ENCODE assay signal across 1 cellular context in genomic region chr17:55321507-55322064, GRCh38.
TF ChIP-seq lines count a peak whose summit lies in the region.

No MANE protein-coding gene starts in this region.

TF ChIP-seq in K562, 482 proteins besides CTCF, POLR2A, EP300 and RAD21 (continued from another document and continues in another):
- TF ChIP-seq, protein P1, sequence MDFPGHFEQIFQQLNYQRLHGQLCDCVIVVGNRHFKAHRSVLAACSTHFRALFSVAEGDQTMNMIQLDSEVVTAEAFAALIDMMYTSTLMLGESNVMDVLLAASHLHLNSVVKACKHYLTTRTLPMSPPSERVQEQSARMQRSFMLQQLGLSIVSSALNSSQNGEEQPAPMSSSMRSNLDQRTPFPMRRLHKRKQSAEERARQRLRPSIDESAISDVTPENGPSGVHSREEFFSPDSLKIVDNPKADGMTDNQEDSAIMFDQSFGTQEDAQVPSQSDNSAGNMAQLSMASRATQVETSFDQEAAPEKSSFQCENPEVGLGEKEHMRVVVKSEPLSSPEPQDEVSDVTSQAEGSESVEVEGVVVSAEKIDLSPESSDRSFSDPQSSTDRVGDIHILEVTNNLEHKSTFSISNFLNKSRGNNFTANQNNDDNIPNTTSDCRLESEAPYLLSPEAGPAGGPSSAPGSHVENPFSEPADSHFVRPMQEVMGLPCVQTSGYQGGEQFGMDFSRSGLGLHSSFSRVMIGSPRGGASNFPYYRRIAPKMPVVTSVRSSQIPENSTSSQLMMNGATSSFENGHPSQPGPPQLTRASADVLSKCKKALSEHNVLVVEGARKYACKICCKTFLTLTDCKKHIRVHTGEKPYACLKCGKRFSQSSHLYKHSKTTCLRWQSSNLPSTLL (IDR thresholded peaks at IDR 0.05) = no peak
- peak; percentile 9 for TF ChIP-seq MEIS2 (IDR thresholded peaks at IDR 0.05; ENCODE audit: partially characterized antibody)
- no peak for TF ChIP-seq XRCC5 (IDR thresholded peaks at IDR 0.05; ENCODE audit: low read depth, low read length)
- TF ChIP-seq NONO (IDR thresholded peaks at IDR 0.05; ENCODE audit: low read depth in 2 of 2, low read length in 1 of 2) = no peak
- TF ChIP-seq HMG20A (CRISPR knock-in tag; conservative IDR thresholded peaks at IDR 0.05) = no peak
- no peak for TF ChIP-seq SRSF9 (IDR thresholded peaks at IDR 0.05; ENCODE audit: borderline replicate concordance, low read depth, low read length)
- TF ChIP-seq, protein P2, sequence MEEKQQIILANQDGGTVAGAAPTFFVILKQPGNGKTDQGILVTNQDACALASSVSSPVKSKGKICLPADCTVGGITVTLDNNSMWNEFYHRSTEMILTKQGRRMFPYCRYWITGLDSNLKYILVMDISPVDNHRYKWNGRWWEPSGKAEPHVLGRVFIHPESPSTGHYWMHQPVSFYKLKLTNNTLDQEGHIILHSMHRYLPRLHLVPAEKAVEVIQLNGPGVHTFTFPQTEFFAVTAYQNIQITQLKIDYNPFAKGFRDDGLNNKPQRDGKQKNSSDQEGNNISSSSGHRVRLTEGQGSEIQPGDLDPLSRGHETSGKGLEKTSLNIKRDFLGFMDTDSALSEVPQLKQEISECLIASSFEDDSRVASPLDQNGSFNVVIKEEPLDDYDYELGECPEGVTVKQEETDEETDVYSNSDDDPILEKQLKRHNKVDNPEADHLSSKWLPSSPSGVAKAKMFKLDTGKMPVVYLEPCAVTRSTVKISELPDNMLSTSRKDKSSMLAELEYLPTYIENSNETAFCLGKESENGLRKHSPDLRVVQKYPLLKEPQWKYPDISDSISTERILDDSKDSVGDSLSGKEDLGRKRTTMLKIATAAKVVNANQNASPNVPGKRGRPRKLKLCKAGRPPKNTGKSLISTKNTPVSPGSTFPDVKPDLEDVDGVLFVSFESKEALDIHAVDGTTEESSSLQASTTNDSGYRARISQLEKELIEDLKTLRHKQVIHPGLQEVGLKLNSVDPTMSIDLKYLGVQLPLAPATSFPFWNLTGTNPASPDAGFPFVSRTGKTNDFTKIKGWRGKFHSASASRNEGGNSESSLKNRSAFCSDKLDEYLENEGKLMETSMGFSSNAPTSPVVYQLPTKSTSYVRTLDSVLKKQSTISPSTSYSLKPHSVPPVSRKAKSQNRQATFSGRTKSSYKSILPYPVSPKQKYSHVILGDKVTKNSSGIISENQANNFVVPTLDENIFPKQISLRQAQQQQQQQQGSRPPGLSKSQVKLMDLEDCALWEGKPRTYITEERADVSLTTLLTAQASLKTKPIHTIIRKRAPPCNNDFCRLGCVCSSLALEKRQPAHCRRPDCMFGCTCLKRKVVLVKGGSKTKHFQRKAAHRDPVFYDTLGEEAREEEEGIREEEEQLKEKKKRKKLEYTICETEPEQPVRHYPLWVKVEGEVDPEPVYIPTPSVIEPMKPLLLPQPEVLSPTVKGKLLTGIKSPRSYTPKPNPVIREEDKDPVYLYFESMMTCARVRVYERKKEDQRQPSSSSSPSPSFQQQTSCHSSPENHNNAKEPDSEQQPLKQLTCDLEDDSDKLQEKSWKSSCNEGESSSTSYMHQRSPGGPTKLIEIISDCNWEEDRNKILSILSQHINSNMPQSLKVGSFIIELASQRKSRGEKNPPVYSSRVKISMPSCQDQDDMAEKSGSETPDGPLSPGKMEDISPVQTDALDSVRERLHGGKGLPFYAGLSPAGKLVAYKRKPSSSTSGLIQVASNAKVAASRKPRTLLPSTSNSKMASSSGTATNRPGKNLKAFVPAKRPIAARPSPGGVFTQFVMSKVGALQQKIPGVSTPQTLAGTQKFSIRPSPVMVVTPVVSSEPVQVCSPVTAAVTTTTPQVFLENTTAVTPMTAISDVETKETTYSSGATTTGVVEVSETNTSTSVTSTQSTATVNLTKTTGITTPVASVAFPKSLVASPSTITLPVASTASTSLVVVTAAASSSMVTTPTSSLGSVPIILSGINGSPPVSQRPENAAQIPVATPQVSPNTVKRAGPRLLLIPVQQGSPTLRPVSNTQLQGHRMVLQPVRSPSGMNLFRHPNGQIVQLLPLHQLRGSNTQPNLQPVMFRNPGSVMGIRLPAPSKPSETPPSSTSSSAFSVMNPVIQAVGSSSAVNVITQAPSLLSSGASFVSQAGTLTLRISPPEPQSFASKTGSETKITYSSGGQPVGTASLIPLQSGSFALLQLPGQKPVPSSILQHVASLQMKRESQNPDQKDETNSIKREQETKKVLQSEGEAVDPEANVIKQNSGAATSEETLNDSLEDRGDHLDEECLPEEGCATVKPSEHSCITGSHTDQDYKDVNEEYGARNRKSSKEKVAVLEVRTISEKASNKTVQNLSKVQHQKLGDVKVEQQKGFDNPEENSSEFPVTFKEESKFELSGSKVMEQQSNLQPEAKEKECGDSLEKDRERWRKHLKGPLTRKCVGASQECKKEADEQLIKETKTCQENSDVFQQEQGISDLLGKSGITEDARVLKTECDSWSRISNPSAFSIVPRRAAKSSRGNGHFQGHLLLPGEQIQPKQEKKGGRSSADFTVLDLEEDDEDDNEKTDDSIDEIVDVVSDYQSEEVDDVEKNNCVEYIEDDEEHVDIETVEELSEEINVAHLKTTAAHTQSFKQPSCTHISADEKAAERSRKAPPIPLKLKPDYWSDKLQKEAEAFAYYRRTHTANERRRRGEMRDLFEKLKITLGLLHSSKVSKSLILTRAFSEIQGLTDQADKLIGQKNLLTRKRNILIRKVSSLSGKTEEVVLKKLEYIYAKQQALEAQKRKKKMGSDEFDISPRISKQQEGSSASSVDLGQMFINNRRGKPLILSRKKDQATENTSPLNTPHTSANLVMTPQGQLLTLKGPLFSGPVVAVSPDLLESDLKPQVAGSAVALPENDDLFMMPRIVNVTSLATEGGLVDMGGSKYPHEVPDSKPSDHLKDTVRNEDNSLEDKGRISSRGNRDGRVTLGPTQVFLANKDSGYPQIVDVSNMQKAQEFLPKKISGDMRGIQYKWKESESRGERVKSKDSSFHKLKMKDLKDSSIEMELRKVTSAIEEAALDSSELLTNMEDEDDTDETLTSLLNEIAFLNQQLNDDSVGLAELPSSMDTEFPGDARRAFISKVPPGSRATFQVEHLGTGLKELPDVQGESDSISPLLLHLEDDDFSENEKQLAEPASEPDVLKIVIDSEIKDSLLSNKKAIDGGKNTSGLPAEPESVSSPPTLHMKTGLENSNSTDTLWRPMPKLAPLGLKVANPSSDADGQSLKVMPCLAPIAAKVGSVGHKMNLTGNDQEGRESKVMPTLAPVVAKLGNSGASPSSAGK (IDR thresholded peaks at IDR 0.05) = peak; percentile 48
- TF ChIP-seq ELF2 (CRISPR knock-in tag; IDR thresholded peaks at IDR 0.05) = no peak
- TF ChIP-seq EZH2 (IDR thresholded peaks at IDR 0.05; ENCODE audit: borderline replicate concordance, low read depth, low read length) = no peak
- no peak for TF ChIP-seq MTA3 (IDR thresholded peaks at IDR 0.05; ENCODE audit: borderline replicate concordance)
- TF ChIP-seq RBM17 (IDR thresholded peaks at IDR 0.05; ENCODE audit: borderline replicate concordance, low read depth, low read length) = no peak
- no peak for TF ChIP-seq PCBP2 (IDR thresholded peaks at IDR 0.05; ENCODE audit: low read depth, low read length, poor library complexity, severe bottlenecking)
- TF ChIP-seq GTF3C2 (IDR thresholded peaks at IDR 0.05; ENCODE audit: borderline replicate concordance, extremely low read depth, insufficient read length) = no peak
- TF ChIP-seq FOXP4 (CRISPR knock-in tag; IDR thresholded peaks at IDR 0.05; ENCODE audit: borderline replicate concordance) = no peak
- no peak for TF ChIP-seq ZNF146 (CRISPR knock-in tag; IDR thresholded peaks at IDR 0.05; ENCODE audit: unreplicated experiment)
- TF ChIP-seq, protein P3, sequence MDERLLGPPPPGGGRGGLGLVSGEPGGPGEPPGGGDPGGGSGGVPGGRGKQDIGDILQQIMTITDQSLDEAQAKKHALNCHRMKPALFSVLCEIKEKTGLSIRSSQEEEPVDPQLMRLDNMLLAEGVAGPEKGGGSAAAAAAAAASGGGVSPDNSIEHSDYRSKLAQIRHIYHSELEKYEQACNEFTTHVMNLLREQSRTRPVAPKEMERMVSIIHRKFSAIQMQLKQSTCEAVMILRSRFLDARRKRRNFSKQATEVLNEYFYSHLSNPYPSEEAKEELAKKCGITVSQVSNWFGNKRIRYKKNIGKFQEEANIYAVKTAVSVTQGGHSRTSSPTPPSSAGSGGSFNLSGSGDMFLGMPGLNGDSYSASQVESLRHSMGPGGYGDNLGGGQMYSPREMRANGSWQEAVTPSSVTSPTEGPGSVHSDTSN (CRISPR knock-in tag; IDR thresholded peaks at IDR 0.05; ENCODE audit: low read depth) = no peak
- TF ChIP-seq, protein P3 (tag; conservative IDR thresholded peaks at IDR 0.05; ENCODE audit: low read depth) = 0 out of 2 replicates have a peak, but pooled peaks have one; percentile 8
- no peak for TF ChIP-seq ETV1 (tag; conservative IDR thresholded peaks at IDR 0.05; ENCODE audit: low read depth)
- TF ChIP-seq NCOA6 (IDR thresholded peaks at IDR 0.05) = no peak
- TF ChIP-seq HCFC1 (IDR thresholded peaks at IDR 0.05; ENCODE audit: low read depth, low read length) = no peak
- no peak for TF ChIP-seq ZNF347 (CRISPR knock-in tag; IDR thresholded peaks at IDR 0.05; ENCODE audit: low read depth)
